Comparison of ENCODE assay signal across 23 cellular contexts in the genomic region with DNA sequence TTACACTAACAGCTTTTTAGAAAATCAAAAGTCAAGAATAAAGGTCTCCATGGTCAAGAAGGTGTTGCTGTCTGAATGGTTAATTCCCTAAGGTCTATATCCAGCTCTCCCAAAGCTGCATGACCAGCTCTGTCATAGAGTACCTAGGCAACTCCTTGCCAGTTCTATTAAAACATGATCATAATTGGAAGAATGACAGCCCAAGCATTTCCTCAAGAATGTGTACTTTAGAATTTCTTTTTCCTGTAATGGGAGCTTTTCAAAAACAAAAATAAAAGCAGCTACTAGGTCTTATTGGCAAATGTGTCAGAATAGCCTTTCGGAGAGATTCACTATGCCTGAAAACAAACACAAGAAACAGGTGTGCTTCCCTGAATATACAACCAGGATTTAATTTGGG. TPM values are rescaled to one million over a fixed set of nuclear protein-coding genes. Genes with fewer than 3 reads are reported as not detected.
DNase-seq lines count a peak whose midpoint lies in the region; ATAC-seq, FAIRE-seq and TF ChIP-seq lines count a peak whose summit lies in the region.
"Had no signal": no experiment of that assay in that cellular context is flagged by ENCODE, and none has a peak within 500 bp of the region (broad histone marks: within the 10 kb centered on the region; RNA-seq: fewer than 3 reads in every experiment).

No MANE protein-coding gene starts in this region.

- no peak overlapping the region for H3K4me3 Mint-ChIP-seq in chondrocyte (ENCODE audit: unreplicated experiment)
- no peak overlapping the region for H3K4me3 Mint-ChIP-seq in neural progenitor cell
- H3K4me3 Mint-ChIP-seq: activated CD4-positive, alpha-beta T cell treated with anti-CD3 and anti-CD28 coated beads, Interleukin-2, amount 10 ng/mL, durations not matched to agents 7 days and 5 days; activated naive CD8-positive, alpha-beta T cell treated with anti-CD3 and anti-CD28 coated beads, Interleukin-2, amount 10 ng/mL, durations not matched to agents 7 days and 5 days; stimulated activated naive B cell treated with anti-CD40 and anti-IgM and Interleukin-4, amounts not matched to agents 10 μg/mL and 1 μg/mL and 100 μg/mL, for 72 hours had no signal

- POLR2A ChIA-PET in HepG2 (lab: Yijun Ruan, JAX): interaction anchor here (0.6 kb wide), 1 partner anchor 23 kb away, joined by 3 read pairs; no protein-coding TSS in a partner anchor

- FAIRE-seq in HepG2 (lab: Jason Lieb, UNC): no peak

- peaks cover 32% of the 10 kb centered on the region for H3K4me1 Mint-ChIP-seq in chondrocyte (ENCODE audit: low read depth)
- peaks cover 4% of the 10 kb centered on the region for H3K4me1 Mint-ChIP-seq in neural progenitor cell

- no peaks in the 10 kb centered on the region for H3K9me3 Mint-ChIP-seq in chondrocyte (ENCODE audit: low read depth)
- H3K9me3 Mint-ChIP-seq in neural progenitor cell: no peaks in the 10 kb centered on the region
- H3K9me3 Mint-ChIP-seq: activated CD4-positive, alpha-beta T cell treated with anti-CD3 and anti-CD28 coated beads, Interleukin-2, amount 10 ng/mL, durations not matched to agents 7 days and 5 days; activated naive CD8-positive, alpha-beta T cell treated with anti-CD3 and anti-CD28 coated beads, Interleukin-2, amount 10 ng/mL, durations not matched to agents 7 days and 5 days; stimulated activated naive B cell treated with anti-CD40 and anti-IgM and Interleukin-4, amounts not matched to agents 10 μg/mL and 1 μg/mL and 100 μg/mL, for 72 hours had no signal

- TF ChIP-seq EP300 in HepG2 (IDR thresholded peaks at IDR 0.05; ENCODE audit: low read depth in 2 of 2, low read length in 2 of 2) (no peak), HepG2 (CRISPR knock-in tag; IDR thresholded peaks at IDR 0.05; ENCODE audit: borderline replicate concordance) (no peak)

- no peaks in the 10 kb centered on the region for H3K27me3 ChIP-seq in HepG2 (ENCODE audit: control insufficient read depth in 1 of 2, insufficient read depth in 2 of 2, low read length in 2 of 2)
- no peaks in the 10 kb centered on the region for H3K27me3 ChIP-seq in right lobe of liver
- no peaks in the 10 kb centered on the region for H3K27me3 ChIP-seq in neutrophil
- no peaks in the 10 kb centered on the region for H3K27me3 ChIP-seq in uterus
- H3K27me3 ChIP-seq in neural progenitor cell: no peaks in the 10 kb centered on the region
- H3K27me3 ChIP-seq: esophagus squamous epithelium, heart right ventricle, right atrium auricular region had no signal

- TF ChIP-seq RAD21 in HepG2 (CRISPR knock-in tag; IDR thresholded peaks at IDR 0.05): no peak

- H3F3A ChIP-seq in neural progenitor cell (ENCODE audit: low read depth): no peaks in the 10 kb centered on the region

- in situ Hi-C loops in HepG2 (cut with HindIII; ENCODE audit: extremely low pct_ligation_motif_present, low pct_unique_long_range_greater_than_20kb): no loop called here

- intact Hi-C loops in HepG2 (cut with micrococcal nuclease; ENCODE audit: unreplicated experiment): no loop called here
- intact Hi-C loops in right lobe of liver (cut with DNase I): no loop called here
- intact Hi-C loops in uterus (cut with DNase I; ENCODE audit: low total_unique reads): no loop called here

- TF ChIP-seq CTCF in HepG2 (CRISPR knock-in tag; IDR thresholded peaks at IDR 0.05): no peak
- TF ChIP-seq CTCF in right lobe of liver (IDR thresholded peaks at IDR 0.05): no peak
- TF ChIP-seq CTCF in chondrocyte (IDR thresholded peaks at IDR 0.05): no peak
- no peak for TF ChIP-seq CTCF in neutrophil (IDR thresholded peaks at IDR 0.05)
- no peak for TF ChIP-seq CTCF in uterus (IDR thresholded peaks at IDR 0.05)
- no peak for TF ChIP-seq CTCF in neural progenitor cell (IDR thresholded peaks at IDR 0.05)

- H3K36me3 Mint-ChIP-seq in chondrocyte (ENCODE audit: low read depth): peaks cover 4% of the 10 kb centered on the region
- H3K36me3 Mint-ChIP-seq in neural progenitor cell: peaks cover 11% of the 10 kb centered on the region

- H3K36me3 ChIP-seq in HepG2 (replicated peaks in 1 of 2; ENCODE audit: control insufficient read depth in 1 of 2, insufficient read depth in 2 of 2, low read length in 2 of 2) (peaks cover 2 to 18% of the 10 kb centered on the region in 2 experiments), right lobe of liver (peaks cover 0 to 2% (median 0%) of the 10 kb centered on the region in 4 donors), neutrophil (no peaks in the 10 kb centered on the region), uterus (no peaks in the 10 kb centered on the region), neural progenitor cell (no peaks in the 10 kb centered on the region)

- ATAC-seq in HepG2 (no peak), right lobe of liver (no peak)
- ATAC-seq: HCT116; stimulated activated naive B cell treated with anti-CD40 and anti-IgM and Interleukin-4, amounts not matched to agents 10 μg/mL and 1 μg/mL and 100 μg/mL, for 72 hours had no signal

- CTCF ChIA-PET in HepG2 (lab: Yijun Ruan, JAX; ENCODE audit: low intra/inter-chr PET ratio, low total read pairs): no interaction called here

- H3K27ac ChIP-seq in HepG2 (ENCODE audit: extremely low read length, insufficient read depth, low read length) (no peak overlapping the region), right lobe of liver (no peak overlapping the region), neutrophil (peak overlapping the region; percentile 61), uterus (peak overlapping the region; percentile 37 to 71), neural progenitor cell (no peak overlapping the region)

- H2AFZ ChIP-seq in HepG2 (ENCODE audit: low read length) (no peak overlapping the region), neural progenitor cell (replicated peaks) (no peak overlapping the region)

- H3K9me3 ChIP-seq in HepG2 (ENCODE audit: low read length) (no peaks in the 10 kb centered on the region), right lobe of liver (no peaks in the 10 kb centered on the region), neutrophil (no peaks in the 10 kb centered on the region), uterus (no peaks in the 10 kb centered on the region), neural progenitor cell (ENCODE audit: low read depth) (no peaks in the 10 kb centered on the region)
- H3K9me3 ChIP-seq: esophagus squamous epithelium, heart right ventricle, right atrium auricular region had no signal

- no TSS peak for BruUV-seq in HepG2 (replicated peaks; lab: Mats Ljungman, UMichigan)

- TF ChIP-seq POLR2A in HepG2 (IDR thresholded peaks at IDR 0.05; ENCODE audit: insufficient read depth in 1 of 2, low read depth in 2 of 2, low read length in 2 of 2) (no peak), right lobe of liver (IDR thresholded peaks at IDR 0.05) (no peak), uterus (IDR thresholded peaks at IDR 0.05) (no peak)

- WGBS in HepG2 (ENCODE audit: low lambda C conversion rate): 94% methylated on average over 1 of the region's 1 CpG
- WGBS in right lobe of liver (ENCODE audit: insufficient coverage, low coverage, low lambda C conversion rate, missing lambda C conversion rate): 56% methylated on average over 1 of the region's 1 CpG

- H3K79me2 ChIP-seq in HepG2 (ENCODE audit: insufficient read depth, low read length) (peaks cover 75% of the 10 kb centered on the region), neural progenitor cell (ENCODE audit: low read depth) (peaks cover 99% of the 10 kb centered on the region)

- 0 out of 2 replicates have a peak, but pooled peaks cover under 1% of the 10 kb centered on the region for H4K20me1 ChIP-seq in HepG2 (ENCODE audit: insufficient read depth, low read length)
- peaks cover 13% of the 10 kb centered on the region for H4K20me1 ChIP-seq in neural progenitor cell (ENCODE audit: low read depth)

- H3K27me3 Mint-ChIP-seq in chondrocyte (ENCODE audit: low read depth): no peaks in the 10 kb centered on the region
- H3K27me3 Mint-ChIP-seq in neural progenitor cell (ENCODE audit: insufficient read depth, low read depth): no peaks in the 10 kb centered on the region
- H3K27me3 Mint-ChIP-seq: activated CD4-positive, alpha-beta T cell treated with anti-CD3 and anti-CD28 coated beads, Interleukin-2, amount 10 ng/mL, durations not matched to agents 7 days and 5 days; activated naive CD8-positive, alpha-beta T cell treated with anti-CD3 and anti-CD28 coated beads, Interleukin-2, amount 10 ng/mL, durations not matched to agents 7 days and 5 days; stimulated activated naive B cell treated with anti-CD40 and anti-IgM and Interleukin-4, amounts not matched to agents 10 μg/mL and 1 μg/mL and 100 μg/mL, for 72 hours had no signal

- H3K4me1 ChIP-seq in HepG2 (ENCODE audit: insufficient read depth, low read length) (peaks cover 8% of the 10 kb centered on the region), right lobe of liver (peaks cover 0 to 10% (median 1%) of the 10 kb centered on the region in 4 donors), neutrophil (ENCODE audit: control insufficient read depth in 1 of 2, insufficient read depth in 1 of 2, low read depth in 1 of 2, low read length in 1 of 2) (peaks cover 27 to 36% of the 10 kb centered on the region in 2 experiments), uterus (peaks cover 0 to 4% of the 10 kb centered on the region in 2 donors), neural progenitor cell (no peaks in the 10 kb centered on the region)

- H3K4me2 ChIP-seq in HepG2 (ENCODE audit: low read depth, low read length) (no peak overlapping the region), neural progenitor cell (no peak overlapping the region)

- DNase-seq in HepG2 (ENCODE audit: low spot score) (no peak), right lobe of liver (no peak), chondrocyte (ENCODE audit: low spot score) (no peak), uterus (no peak), neural progenitor cell (ENCODE audit: low spot score) (no peak), activated gamma-delta T cell (lab: John Stamatoyannopoulos, UW) (no peak)
- no peak for DNase-seq in stimulated activated CD4-positive, alpha-beta T cell treated with anti-CD3 and anti-CD28 coated beads, Interleukin-2, amount 100 ng/mL, for 24 hours
- DNase-seq: activated CD4-positive, alpha-beta T cell treated with anti-CD3 and anti-CD28 coated beads, Interleukin-2, amount 10 ng/mL, durations not matched to agents 7 days and 5 days; activated naive CD8-positive, alpha-beta T cell treated with anti-CD3 and anti-CD28 coated beads, Interleukin-2, amount 10 ng/mL, durations not matched to agents 7 days and 5 days; activated T-cell treated with anti-CD3 and anti-CD28 coated beads, Interleukin-2, amount 50 U/mL, for 48 hours; EL; esophagus squamous epithelium; heart right ventricle; KG1; mesendoderm; NCI-H1105; NCI-H526; Right ventricle myocardium superior; stimulated activated naive B cell treated with anti-CD40 and anti-IgM and Interleukin-4, amounts not matched to agents 10 μg/mL and 1 μg/mL and 100 μg/mL, for 72 hours; T-helper 1 cell had no signal

- no peak overlapping the region for H3K9ac ChIP-seq in HepG2 (ENCODE audit: insufficient read depth, low read depth, low read length)
- H3K9ac ChIP-seq in neural progenitor cell: no peak overlapping the region

- peak overlapping the region; percentile 33 for H3K27ac Mint-ChIP-seq in chondrocyte (ENCODE audit: unreplicated experiment)
- no peak overlapping the region for H3K27ac Mint-ChIP-seq in neural progenitor cell
- H3K27ac Mint-ChIP-seq: activated CD4-positive, alpha-beta T cell treated with anti-CD3 and anti-CD28 coated beads, Interleukin-2, amount 10 ng/mL, durations not matched to agents 7 days and 5 days; activated naive CD8-positive, alpha-beta T cell treated with anti-CD3 and anti-CD28 coated beads, Interleukin-2, amount 10 ng/mL, durations not matched to agents 7 days and 5 days; stimulated activated naive B cell treated with anti-CD40 and anti-IgM and Interleukin-4, amounts not matched to agents 10 μg/mL and 1 μg/mL and 100 μg/mL, for 72 hours had no signal

- no peak overlapping the region for H3K4me3 ChIP-seq in HepG2 (replicated peaks in 1 of 3; ENCODE audit: insufficient read depth in 1 of 3, low read depth in 2 of 3, low read length in 3 of 3)
- no peak overlapping the region for H3K4me3 ChIP-seq in right lobe of liver
- H3K4me3 ChIP-seq in neutrophil (ENCODE audit: low read depth in 1 of 2, low read length in 1 of 2): no peak overlapping the region
- no peak overlapping the region for H3K4me3 ChIP-seq in uterus
- no peak overlapping the region for H3K4me3 ChIP-seq in neural progenitor cell
- H3K4me3 ChIP-seq: esophagus squamous epithelium, heart right ventricle, right atrium auricular region had no signal

RNA-seq across cellular contexts. Expression of a gene that starts 7.9 kb away (rescaled TPM):
- total RNA-seq in HepG2 (2016; rRNA removed; fragmentation: Illumina TruSeq; extraction: Trizol): 60.8 and 79.4 TPM in 2 replicates
- total RNA-seq in HepG2 (2016; cell fraction: cytosol; rRNA removed; fragmentation: Illumina TruSeq; extraction: Trizol; ENCODE audit: low read depth): 19.9 and 21.7 TPM in 2 replicates
- 63.3 and 71.0 TPM in 2 replicates for total RNA-seq in HepG2 (2016; cell fraction: insoluble cytoplasmic fraction; rRNA removed; fragmentation: Illumina TruSeq; extraction: Trizol)
- 43.8 and 45.3 TPM in 2 replicates for total RNA-seq in HepG2 (2016; cell fraction: membrane; rRNA removed; fragmentation: Illumina TruSeq; extraction: Trizol)
- 46.2 and 51.9 TPM in 2 replicates for total RNA-seq in HepG2 (2016; cell fraction: nucleus; rRNA removed; fragmentation: Illumina TruSeq; extraction: Trizol)
- polyA plus RNA-seq in HepG2 (2011; rRNA removed): 52.8 and 53.9 TPM in 2 replicates
- 26.8 and 29.2 TPM in 2 replicates for polyA plus RNA-seq in HepG2 (2011; cell fraction: cytosol; rRNA removed)
- polyA plus RNA-seq in HepG2 (2011; cell fraction: nucleus; rRNA removed): 30.1 and 34.8 TPM in 2 replicates
- polyA plus RNA-seq in HepG2 (2012): 43.7 and 44.1 TPM in 2 replicates
- polyA plus RNA-seq in HepG2 (2016; cell fraction: cytosol; fragmentation: Illumina TruSeq; extraction: Trizol; ENCODE audit: low read depth): 9.7 and 11.5 TPM in 2 replicates
- polyA plus RNA-seq in HepG2 (2016; cell fraction: insoluble cytoplasmic fraction; fragmentation: Illumina TruSeq; extraction: Trizol; ENCODE audit: low read depth): 61.1 and 61.7 TPM in 2 replicates
- polyA plus RNA-seq in HepG2 (2016; cell fraction: membrane; fragmentation: Illumina TruSeq; extraction: Trizol; ENCODE audit: low read depth): 21.7 and 24.5 TPM in 2 replicates
- polyA plus RNA-seq in HepG2 (2016; cell fraction: nucleus; fragmentation: Illumina TruSeq; extraction: Trizol; ENCODE audit: insufficient read depth, low read depth): 48.8 and 52.8 TPM in 2 replicates
- polyA minus RNA-seq in HepG2 (2011; rRNA and poly(A)+ RNA removed; ENCODE audit: low replicate concordance): 81.2 and 98.5 TPM in 2 replicates
- 39.3 and 41.6 TPM in 2 replicates for polyA minus RNA-seq in HepG2 (2011; cell fraction: cytosol; rRNA and poly(A)+ RNA removed)
- 61.2 and 77.8 TPM in 2 replicates for polyA minus RNA-seq in HepG2 (2011; cell fraction: nucleus; rRNA and poly(A)+ RNA removed)
- 10 to 100 TPM; 26.9 to 41.0 (median 34.1) TPM for total RNA-seq in right lobe of liver
- 62.9 to 69.6 TPM (median 63.8 TPM) in 3 replicates for total RNA-seq in chondrocyte
- total RNA-seq in uterus: 100 to 1,000 TPM in 2 of 4 donors, 10 to 100 TPM in 2; 44.3 to 147 (median 99.0) TPM
- 29.5 and 40.3 TPM in 2 replicates for total RNA-seq in neural progenitor cell (ENCODE audit: low replicate concordance)

RNA-seq across cellular contexts. Expression of a gene that starts 37.8 kb away (rescaled TPM):
- total RNA-seq in HepG2 (2016; rRNA removed; fragmentation: Illumina TruSeq; extraction: Trizol): 67.0 and 113 TPM in 2 replicates
- 128 and 146 TPM in 2 replicates for total RNA-seq in HepG2 (2016; cell fraction: cytosol; rRNA removed; fragmentation: Illumina TruSeq; extraction: Trizol; ENCODE audit: low read depth)
- total RNA-seq in HepG2 (2016; cell fraction: insoluble cytoplasmic fraction; rRNA removed; fragmentation: Illumina TruSeq; extraction: Trizol): 68.0 and 117 TPM in 2 replicates
- 115 and 123 TPM in 2 replicates for total RNA-seq in HepG2 (2016; cell fraction: membrane; rRNA removed; fragmentation: Illumina TruSeq; extraction: Trizol)
- 105 and 117 TPM in 2 replicates for total RNA-seq in HepG2 (2016; cell fraction: nucleus; rRNA removed; fragmentation: Illumina TruSeq; extraction: Trizol)
- 83.6 and 99.6 TPM in 2 replicates for polyA plus RNA-seq in HepG2 (2011; rRNA removed)
- polyA plus RNA-seq in HepG2 (2011; cell fraction: cytosol; rRNA removed): 70.6 and 97.9 TPM in 2 replicates
- polyA plus RNA-seq in HepG2 (2011; cell fraction: nucleus; rRNA removed): 79.1 and 84.2 TPM in 2 replicates
- 60.8 and 61.5 TPM in 2 replicates for polyA plus RNA-seq in HepG2 (2012)
- 123 and 149 TPM in 2 replicates for polyA plus RNA-seq in HepG2 (2016; cell fraction: cytosol; fragmentation: Illumina TruSeq; extraction: Trizol; ENCODE audit: low read depth)
- polyA plus RNA-seq in HepG2 (2016; cell fraction: insoluble cytoplasmic fraction; fragmentation: Illumina TruSeq; extraction: Trizol; ENCODE audit: low read depth): 70.3 and 81.2 TPM in 2 replicates
- 114 and 119 TPM in 2 replicates for polyA plus RNA-seq in HepG2 (2016; cell fraction: membrane; fragmentation: Illumina TruSeq; extraction: Trizol; ENCODE audit: low read depth)
- polyA plus RNA-seq in HepG2 (2016; cell fraction: nucleus; fragmentation: Illumina TruSeq; extraction: Trizol; ENCODE audit: insufficient read depth, low read depth): 186 and 193 TPM in 2 replicates
- 81.3 and 114 TPM in 2 replicates for polyA minus RNA-seq in HepG2 (2011; rRNA and poly(A)+ RNA removed; ENCODE audit: low replicate concordance)
- 27.6 and 41.2 TPM in 2 replicates for polyA minus RNA-seq in HepG2 (2011; cell fraction: cytosol; rRNA and poly(A)+ RNA removed)
- 67.3 and 71.3 TPM in 2 replicates for polyA minus RNA-seq in HepG2 (2011; cell fraction: nucleus; rRNA and poly(A)+ RNA removed)
- 10 to 100 TPM; 31.7 to 80.0 (median 56.9) TPM for total RNA-seq in right lobe of liver
- 45.2 to 62.8 TPM (median 45.3 TPM) in 3 replicates for total RNA-seq in chondrocyte
- total RNA-seq in uterus: 10 to 100 TPM; 23.6 to 49.1 (median 36.3) TPM
- 52.7 and 62.1 TPM in 2 replicates for total RNA-seq in neural progenitor cell (ENCODE audit: low replicate concordance)

Comparison
In these comparisons a context has a peak if more than half of its experiments do, and no peak if none do; other contexts are left out.
1. H3K27ac ChIP-seq: peak in neutrophil (single experiment) and uterus (2 of 2); none in HepG2 (single experiment), right lobe of liver (0 of 3) and neural progenitor cell (single experiment).